Comparison of ENCODE assay signal across 8 cellular contexts in the genomic region with DNA sequence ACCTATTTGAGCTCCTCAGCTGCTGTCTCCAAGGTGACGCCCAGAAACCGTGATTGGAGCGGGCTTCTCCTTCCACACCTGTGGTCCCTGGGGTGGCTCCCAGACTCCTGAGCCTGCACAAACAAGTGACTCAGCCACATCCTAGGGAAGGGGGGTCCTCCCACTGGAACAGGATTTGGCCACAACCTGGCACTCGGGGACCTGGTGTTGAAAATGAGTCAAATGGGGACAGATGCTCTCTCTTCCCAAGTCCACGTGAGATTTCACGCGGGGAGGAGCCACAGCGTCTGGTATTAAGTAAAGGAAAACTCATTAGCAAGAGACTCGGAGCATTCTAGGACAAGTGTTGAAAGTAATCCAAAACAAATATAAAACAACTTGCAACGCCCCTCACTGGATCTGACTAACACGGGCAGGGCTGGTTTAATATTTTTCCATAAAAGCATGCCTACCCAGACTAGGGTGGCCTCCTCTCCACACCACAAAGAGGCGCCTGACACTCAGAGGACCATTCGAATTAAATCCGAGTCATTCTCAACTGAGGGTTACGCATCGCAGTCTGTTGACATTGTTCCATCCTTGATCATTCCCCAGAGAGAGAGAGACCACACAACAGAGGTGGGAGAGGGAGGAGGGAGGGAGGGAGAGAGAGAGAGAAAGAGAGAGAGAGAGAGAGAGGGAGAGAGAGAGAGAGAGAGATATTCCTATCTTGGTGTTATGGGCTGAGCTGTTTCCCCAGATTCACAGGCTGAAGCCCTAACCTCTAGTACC.
DNase-seq lines count a peak whose midpoint lies in the region; ATAC-seq lines count a peak whose summit lies in the region.

No MANE protein-coding gene starts in this region.

- no peaks in the 10 kb centered on the region for H3K9me3 Mint-ChIP-seq in naive thymus-derived CD4-positive, alpha-beta T cell

- H3K27me3 Mint-ChIP-seq in naive thymus-derived CD4-positive, alpha-beta T cell: peaks cover 0 to 26% (median 10%) of the 10 kb centered on the region in 5 donors

- intact Hi-C loops in naive thymus-derived CD4-positive, alpha-beta T cell (cut with micrococcal nuclease): no loop called here

- H3K9me3 ChIP-seq in naive thymus-derived CD4-positive, alpha-beta T cell (ENCODE audit: control insufficient read depth in 2 of 3, low read length in 3 of 3): no peaks in the 10 kb centered on the region

- DNase-seq in NCI-H1105 treated with DMSO at 0.1 percent for 48 hours (lab: John Stamatoyannopoulos, UW): peak; percentile 28
- DNase-seq in NCI-H1105 (lab: John Stamatoyannopoulos, UW): no peak
- DNase-seq in astrocyte of the hippocampus (ENCODE audit: low read depth, low spot score): peak; percentile 86
- peak; percentile 99 for DNase-seq in kidney tubule cell (ENCODE audit: low spot score)
- no peak for DNase-seq in activated CD4-positive, alpha-beta T cell treated with anti-CD3 and anti-CD28 coated beads, Interleukin-2, amount 50 U/mL, for 1 hour
- DNase-seq in naive thymus-derived CD4-positive, alpha-beta T cell: no peak
- DNase-seq in stimulated activated CD4-positive, alpha-beta T cell treated with anti-CD3 and anti-CD28 coated beads, Interleukin-4, amount 100 ng/mL, for 24 hours: no peak

- POLR2A ChIA-PET in naive thymus-derived CD4-positive, alpha-beta T cell (lab: Charles Lee): no interaction called here

- H3K27ac ChIP-seq in urinary bladder (ENCODE audit: low read depth): peak overlapping the region; percentile 72
- no peak overlapping the region for H3K27ac ChIP-seq in naive thymus-derived CD4-positive, alpha-beta T cell (ENCODE audit: low read depth, low read length)

- H3K27me3 ChIP-seq in naive thymus-derived CD4-positive, alpha-beta T cell (ENCODE audit: control insufficient read depth in 2 of 2, insufficient read depth in 2 of 2, low read length in 2 of 2): no peaks in the 10 kb centered on the region

- no peak overlapping the region for H3K4me3 ChIP-seq in urinary bladder (ENCODE audit: low read depth, low read length)
- H3K4me3 ChIP-seq in naive thymus-derived CD4-positive, alpha-beta T cell (ENCODE audit: low read length): no peak overlapping the region

- no peaks in the 10 kb centered on the region for H3K36me3 ChIP-seq in urinary bladder (ENCODE audit: insufficient read depth)
- no peaks in the 10 kb centered on the region for H3K36me3 ChIP-seq in naive thymus-derived CD4-positive, alpha-beta T cell (ENCODE audit: control insufficient read depth in 2 of 3, insufficient read depth in 3 of 3, low read length in 3 of 3)

- WGBS in urinary bladder: 40% methylated on average over 16 of the region's 16 CpGs

- H3K27ac Mint-ChIP-seq in naive thymus-derived CD4-positive, alpha-beta T cell: no peak overlapping the region

- H3K4me1 ChIP-seq in urinary bladder (ENCODE audit: insufficient read depth): no peaks in the 10 kb centered on the region
- no peaks in the 10 kb centered on the region for H3K4me1 ChIP-seq in naive thymus-derived CD4-positive, alpha-beta T cell (ENCODE audit: control insufficient read depth in 2 of 2, insufficient read depth in 2 of 2, low read length in 2 of 2)

- ATAC-seq in naive thymus-derived CD4-positive, alpha-beta T cell: no peak

- H3K4me3 Mint-ChIP-seq in naive thymus-derived CD4-positive, alpha-beta T cell: no peak overlapping the region

- peaks cover 0 to 5% (median 0%) of the 10 kb centered on the region in 7 donors for H3K4me1 Mint-ChIP-seq in naive thymus-derived CD4-positive, alpha-beta T cell

- CTCF ChIA-PET in naive thymus-derived CD4-positive, alpha-beta T cell (lab: Charles Lee): no interaction called here

- H3K36me3 Mint-ChIP-seq in naive thymus-derived CD4-positive, alpha-beta T cell: no peaks in the 10 kb centered on the region

Comparison
In these comparisons a context has a peak if more than half of its experiments do, and no peak if none do; other contexts are left out.
1. DNase-seq: peak in NCI-H1105 treated with DMSO at 0.1 percent for 48 hours (single experiment), astrocyte of the hippocampus (single experiment) and kidney tubule cell (single experiment); none in NCI-H1105 (single experiment), activated CD4-positive, alpha-beta T cell treated with anti-CD3 and anti-CD28 coated beads, Interleukin-2, amount 50 U/mL, for 1 hour (single experiment), naive thymus-derived CD4-positive, alpha-beta T cell (0 of 9) and stimulated activated CD4-positive, alpha-beta T cell treated with anti-CD3 and anti-CD28 coated beads, Interleukin-4, amount 100 ng/mL, for 24 hours (single experiment).